Comparison of ENCODE assay signal across 30 cellular contexts in the genomic region with DNA sequence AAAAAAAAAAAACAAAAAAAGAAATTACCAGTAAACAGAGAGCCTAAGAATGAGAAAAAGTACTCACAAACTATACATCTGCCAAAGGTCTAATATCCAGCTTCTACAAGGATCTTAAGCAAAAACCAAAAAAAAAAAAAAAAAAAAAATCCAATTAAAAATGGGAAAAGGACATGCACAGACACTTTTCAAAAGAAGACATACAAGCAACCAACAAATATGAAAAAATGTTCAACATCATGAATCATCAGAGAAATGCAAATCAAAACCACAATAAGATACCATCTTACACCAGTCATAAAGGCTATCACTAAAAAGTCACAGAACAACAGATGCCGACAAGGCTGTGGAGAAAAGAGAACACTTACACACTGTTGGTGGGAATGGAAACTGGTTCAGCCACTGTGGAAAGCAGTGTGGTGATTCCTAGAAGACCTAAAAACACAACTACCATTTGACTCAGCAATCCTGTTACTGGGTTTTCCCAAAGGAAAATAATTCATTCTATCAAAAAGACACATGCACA. TPM values are rescaled to one million over a fixed set of nuclear protein-coding genes. Genes with fewer than 3 reads are reported as not detected.
DNase-seq lines count a peak whose midpoint lies in the region; ATAC-seq, FAIRE-seq and TF ChIP-seq lines count a peak whose summit lies in the region.
"Had no signal": no experiment of that assay in that cellular context is flagged by ENCODE, and none has a peak within 500 bp of the region (broad histone marks: within the 10 kb centered on the region; RNA-seq: fewer than 3 reads in every experiment).

No MANE protein-coding gene starts in this region.

- no peaks in the 10 kb centered on the region for H3K9me2 ChIP-seq in PC-3 (replicated peaks; ENCODE audit: low read length)

- H3K9me3 Mint-ChIP-seq in activated CD4-positive, alpha-beta T cell treated with anti-CD3 and anti-CD28 coated beads for 36 hours (ENCODE audit: low read depth), result peaks cover 7% of the 10 kb centered on the region
- H3K9me3 Mint-ChIP-seq in activated CD4-positive, alpha-beta T cell treated with anti-CD3 and anti-CD28 coated beads, Interleukin-2, amount 10 ng/mL, durations not matched to agents 24 days and 14 days, result peaks cover 8% of the 10 kb centered on the region
- H3K9me3 Mint-ChIP-seq: CD4-positive, alpha-beta T cell had no signal

- H3K27me3 ChIP-seq in PC-3 (ENCODE audit: low read length), result no peaks in the 10 kb centered on the region
- no peaks in the 10 kb centered on the region for H3K27me3 ChIP-seq in bronchial epithelial cell (ENCODE audit: control insufficient read depth, insufficient read depth, low read length)
- H3K27me3 ChIP-seq: ascending aorta, gastrocnemius medialis, hepatocyte, pancreas had no signal

- peaks cover 13% of the 10 kb centered on the region for H3K4me1 Mint-ChIP-seq in activated CD4-positive, alpha-beta T cell treated with anti-CD3 and anti-CD28 coated beads for 36 hours
- H3K4me1 Mint-ChIP-seq in activated CD4-positive, alpha-beta T cell treated with anti-CD3 and anti-CD28 coated beads, Interleukin-2, amount 10 ng/mL, durations not matched to agents 24 days and 14 days, result peaks cover 2% of the 10 kb centered on the region
- H3K4me1 Mint-ChIP-seq: activated naive CD4-positive, alpha-beta T cell treated with anti-CD3 and anti-CD28 coated beads, Interleukin-2, amount 50 U/mL, for 24 hours; neural crest cell; stimulated activated memory B cell treated with anti-CD40 and anti-IgM and Interleukin-4, amounts not matched to agents 10 μg/mL and 1 μg/mL and 100 μg/mL, for 72 hours had no signal

- no TSS peak for BruUV-seq in PC-3 (replicated peaks; lab: Mats Ljungman, UMichigan)

- peaks cover 3% of the 10 kb centered on the region for H3F3A ChIP-seq in PC-3 (ENCODE audit: low read length, unreplicated experiment)

- peak; percentile 84 for ATAC-seq in activated CD4-positive, alpha-beta T cell treated with anti-CD3 and anti-CD28 coated beads for 36 hours
- no peak for ATAC-seq in PC-3
- ATAC-seq: esophagus mucosa; gastrocnemius medialis; left colon; pancreas; stimulated activated memory B cell treated with anti-CD40 and anti-IgM and Interleukin-4, amounts not matched to agents 10 μg/mL and 1 μg/mL and 100 μg/mL, for 72 hours had no signal

- H3K36me3 ChIP-seq in PC-3 (ENCODE audit: low read depth, low read length) (no peaks in the 10 kb centered on the region), bronchial epithelial cell (ENCODE audit: control insufficient read depth, insufficient read depth, low read length) (no peaks in the 10 kb centered on the region)
- H3K36me3 ChIP-seq: ascending aorta, gastrocnemius medialis, pancreas had no signal

- TF ChIP-seq CTCF in PC-3 (conservative IDR thresholded peaks at IDR 0.05; ENCODE audit: low read depth, low read length), result no peak
- no peak for TF ChIP-seq CTCF in bronchial epithelial cell (IDR thresholded peaks at IDR 0.05; ENCODE audit: insufficient read depth, low read length, severe bottlenecking)

- H3K4me3 Mint-ChIP-seq in activated CD4-positive, alpha-beta T cell treated with anti-CD3 and anti-CD28 coated beads for 36 hours, result no peak overlapping the region
- no peak overlapping the region for H3K4me3 Mint-ChIP-seq in activated CD4-positive, alpha-beta T cell treated with anti-CD3 and anti-CD28 coated beads, Interleukin-2, amount 10 ng/mL, durations not matched to agents 24 days and 14 days
- H3K4me3 Mint-ChIP-seq: activated naive CD4-positive, alpha-beta T cell treated with anti-CD3 and anti-CD28 coated beads, Interleukin-2, amount 50 U/mL, for 24 hours; CD4-positive, alpha-beta T cell; neural crest cell; stimulated activated memory B cell treated with anti-CD40 and anti-IgM and Interleukin-4, amounts not matched to agents 10 μg/mL and 1 μg/mL and 100 μg/mL, for 72 hours had no signal

- FAIRE-seq in bronchial epithelial cell (lab: Jason Lieb, UNC) (no peak), frontal cortex (lab: Jason Lieb, UNC) (no peak)
- FAIRE-seq: D721Med, pancreas had no signal

- CTCF ChIA-PET in activated CD4-positive, alpha-beta T cell treated with anti-CD3 and anti-CD28 coated beads for 36 hours (lab: Charles Lee), result no interaction called here
- CTCF ChIA-PET in PC-3 (lab: Charles Lee), result no interaction called here

- H3K4me3 ChIP-seq in PC-3 (ENCODE audit: low read length) (no peak overlapping the region), bronchial epithelial cell (ENCODE audit: low read depth, low read length) (no peak overlapping the region)
- H3K4me3 ChIP-seq: ascending aorta, gastrocnemius medialis, GM23248, hepatocyte, pancreas, smooth muscle cell had no signal

- POLR2A ChIA-PET in activated CD4-positive, alpha-beta T cell treated with anti-CD3 and anti-CD28 coated beads for 36 hours (lab: Charles Lee), result no interaction called here
- POLR2A ChIA-PET in PC-3 (lab: Charles Lee; ENCODE audit: unreplicated experiment), result no interaction called here

- no peaks in the 10 kb centered on the region for H4K20me1 ChIP-seq in PC-3 (ENCODE audit: low read length)

- no peaks in the 10 kb centered on the region for H3K79me2 ChIP-seq in PC-3 (ENCODE audit: low read length)
- H3K79me2 ChIP-seq: hepatocyte had no signal

- H2AFZ ChIP-seq in PC-3 (ENCODE audit: low read length), result no peak overlapping the region
- H2AFZ ChIP-seq: GM23248, hepatocyte had no signal

- no peak overlapping the region for H3K27ac ChIP-seq in PC-3 (ENCODE audit: low read length)
- H3K27ac ChIP-seq: ascending aorta, gastrocnemius medialis, GM23248, hepatocyte, KMS-11, pancreas had no signal

- no peaks in the 10 kb centered on the region for H3K36me3 Mint-ChIP-seq in activated CD4-positive, alpha-beta T cell treated with anti-CD3 and anti-CD28 coated beads for 36 hours (ENCODE audit: low read depth)
- no peaks in the 10 kb centered on the region for H3K36me3 Mint-ChIP-seq in activated CD4-positive, alpha-beta T cell treated with anti-CD3 and anti-CD28 coated beads, Interleukin-2, amount 10 ng/mL, durations not matched to agents 24 days and 14 days (ENCODE audit: low read depth)
- H3K36me3 Mint-ChIP-seq: activated naive CD4-positive, alpha-beta T cell treated with anti-CD3 and anti-CD28 coated beads, Interleukin-2, amount 50 U/mL, for 24 hours; stimulated activated memory B cell treated with anti-CD40 and anti-IgM and Interleukin-4, amounts not matched to agents 10 μg/mL and 1 μg/mL and 100 μg/mL, for 72 hours had no signal

- peaks cover 35% of the 10 kb centered on the region for H3K4me1 ChIP-seq in PC-3 (ENCODE audit: insufficient read depth, low read length)
- H3K4me1 ChIP-seq: ascending aorta, gastrocnemius medialis, pancreas had no signal

- no peak overlapping the region for H3K27ac Mint-ChIP-seq in activated CD4-positive, alpha-beta T cell treated with anti-CD3 and anti-CD28 coated beads for 36 hours
- no peak overlapping the region for H3K27ac Mint-ChIP-seq in activated CD4-positive, alpha-beta T cell treated with anti-CD3 and anti-CD28 coated beads, Interleukin-2, amount 10 ng/mL, durations not matched to agents 24 days and 14 days
- H3K27ac Mint-ChIP-seq: activated naive CD4-positive, alpha-beta T cell treated with anti-CD3 and anti-CD28 coated beads, Interleukin-2, amount 50 U/mL, for 24 hours; CD4-positive, alpha-beta T cell; stimulated activated memory B cell treated with anti-CD40 and anti-IgM and Interleukin-4, amounts not matched to agents 10 μg/mL and 1 μg/mL and 100 μg/mL, for 72 hours had no signal

- intact Hi-C loops in activated CD4-positive, alpha-beta T cell treated with anti-CD3 and anti-CD28 coated beads for 36 hours (cut with DNase I, micrococcal nuclease), result loop anchor here (1.0 to 10.0 kb wide), 5 partner anchors 20 to 340 kb away; no protein-coding TSS in a partner anchor
- intact Hi-C loops in activated CD4-positive, alpha-beta T cell treated with anti-CD3 and anti-CD28 coated beads, Interleukin-2, amount 10 ng/mL, durations not matched to agents 24 days and 14 days (cut with micrococcal nuclease), result no loop called here
- intact Hi-C loops in PC-3 (cut with micrococcal nuclease), result no loop called here
- intact Hi-C loops in head of caudate nucleus (cut with DNase I), result no loop called here

- peak; percentile 40 for DNase-seq in activated CD4-positive, alpha-beta T cell treated with anti-CD3 and anti-CD28 coated beads for 36 hours
- no peak for DNase-seq in activated CD4-positive, alpha-beta T cell treated with anti-CD3 and anti-CD28 coated beads, Interleukin-2, amount 10 ng/mL, durations not matched to agents 24 days and 14 days
- DNase-seq in ELR (ENCODE audit: low read depth) (peak; percentile 43), PC-3 (peak; percentile 62), bronchial epithelial cell (ENCODE audit: low read depth) (peak; percentile 66), head of caudate nucleus (no peak), frontal cortex (ENCODE audit: low spot score in 2 of 2) (no peak), NCI-H2227 (lab: John Stamatoyannopoulos, UW; ENCODE audit: unreplicated experiment) (no peak)
- DNase-seq: caudate nucleus; CD4-positive, alpha-beta T cell; gastrocnemius medialis; GM23248; left colon; NCI-H1694; NCI-H510A treated with DMSO at 0.1 percent for 48 hours; pancreas; retina; RPMI8226 had no signal

- H3K27me3 Mint-ChIP-seq in activated CD4-positive, alpha-beta T cell treated with anti-CD3 and anti-CD28 coated beads for 36 hours, result peaks cover 29% of the 10 kb centered on the region
- H3K27me3 Mint-ChIP-seq in activated CD4-positive, alpha-beta T cell treated with anti-CD3 and anti-CD28 coated beads, Interleukin-2, amount 10 ng/mL, durations not matched to agents 24 days and 14 days, result no peaks in the 10 kb centered on the region

- H3K4me2 ChIP-seq in PC-3 (ENCODE audit: low read length), result no peak overlapping the region
- H3K4me2 ChIP-seq: hepatocyte, KMS-11, smooth muscle cell had no signal

- H3K9ac ChIP-seq in PC-3 (ENCODE audit: low read length), result no peak overlapping the region
- H3K9ac ChIP-seq: GM23248, KMS-11 had no signal

- no peaks in the 10 kb centered on the region for H3K9me3 ChIP-seq in PC-3 (ENCODE audit: low read length)
- H3K9me3 ChIP-seq: ascending aorta, gastrocnemius medialis, pancreas had no signal

RNA-seq across cellular contexts. Expression of a gene that starts 18.3 kb away (rescaled TPM):
- not detected for total RNA-seq in activated CD4-positive, alpha-beta T cell treated with anti-CD3 and anti-CD28 coated beads for 36 hours
- total RNA-seq in activated CD4-positive, alpha-beta T cell treated with anti-CD3 and anti-CD28 coated beads, Interleukin-2, amount 10 ng/mL, durations not matched to agents 24 days and 14 days, result 0.28 TPM in 1 of 2 replicates, not detected in the other
- total RNA-seq in PC-3 (2014; rRNA removed) (not detected in 2 replicates), bronchial epithelial cell (not detected in 2 replicates), frontal cortex (2.4 TPM)
- total RNA-seq: A172; activated CD8-positive, alpha-beta memory T cell treated with anti-CD3 and anti-CD28 coated beads for 36 hours; GM23248; neural crest cell; SK-MEL-5; smooth muscle cell had no signal

Comparison
In these comparisons a context has a peak if more than half of its experiments do, and no peak if none do; other contexts are left out.
1. DNase-seq: peak in activated CD4-positive, alpha-beta T cell treated with anti-CD3 and anti-CD28 coated beads for 36 hours (single experiment), ELR (single experiment), PC-3 (single experiment) and bronchial epithelial cell (single experiment); none in activated CD4-positive, alpha-beta T cell treated with anti-CD3 and anti-CD28 coated beads, Interleukin-2, amount 10 ng/mL, durations not matched to agents 24 days and 14 days (single experiment), head of caudate nucleus (0 of 42), frontal cortex (0 of 2) and NCI-H2227 (single experiment).
2. intact Hi-C loops: an anchor here in activated CD4-positive, alpha-beta T cell treated with anti-CD3 and anti-CD28 coated beads for 36 hours (1.0 to 10.0 kb wide); none called in activated CD4-positive, alpha-beta T cell treated with anti-CD3 and anti-CD28 coated beads, Interleukin-2, amount 10 ng/mL, durations not matched to agents 24 days and 14 days, PC-3 and head of caudate nucleus.